Comparison of ENCODE assay signal across 9 cellular contexts in genomic region chr9:75200892-75201470, GRCh38.
A peak's percentile ranks its signal among the peaks of the same experiment; 100 is the strongest.
DNase-seq lines count a peak whose midpoint lies in the region; ATAC-seq and TF ChIP-seq lines count a peak whose summit lies in the region.
"Had no signal": no experiment of that assay in that cellular context is flagged by ENCODE, and none has a peak within 500 bp of the region (broad histone marks: within the 10 kb centered on the region; RNA-seq: fewer than 3 reads in every experiment).

No MANE protein-coding gene starts in this region.

- CTCF ChIA-PET in activated naive CD4-positive, alpha-beta T cell treated with anti-CD3 and anti-CD28 coated beads for 36 hours (lab: Charles Lee), result interaction anchor here (0.5 to 2.0 kb wide), 10 partner anchors 13 to 869 kb away, joined by 3 to 15 read pairs (median 4); no protein-coding TSS in a partner anchor

- no peaks in the 10 kb centered on the region for H3K9me3 ChIP-seq in upper lobe of right lung

- H3K4me1 Mint-ChIP-seq in activated naive CD8-positive, alpha-beta T cell treated with anti-CD3 and anti-CD28 coated beads for 36 hours, result peaks cover 6% of the 10 kb centered on the region
- H3K4me1 Mint-ChIP-seq in immature natural killer cell, result peaks cover 0 to 6% of the 10 kb centered on the region in 2 donors
- peaks cover 4% of the 10 kb centered on the region for H3K4me1 Mint-ChIP-seq in activated naive CD4-positive, alpha-beta T cell treated with anti-CD3 and anti-CD28 coated beads for 36 hours (ENCODE audit: low read depth)

- intact Hi-C loops in upper lobe of right lung (cut with DNase I), result no loop called here
- intact Hi-C loops in activated naive CD4-positive, alpha-beta T cell treated with anti-CD3 and anti-CD28 coated beads for 36 hours (cut with micrococcal nuclease), result loop anchor here (1.0 to 2.0 kb wide), 3 partner anchors 37 to 1102 kb away; no protein-coding TSS in a partner anchor

- no peaks in the 10 kb centered on the region for H3K4me1 ChIP-seq in upper lobe of right lung

- no peaks in the 10 kb centered on the region for H3K36me3 Mint-ChIP-seq in activated naive CD8-positive, alpha-beta T cell treated with anti-CD3 and anti-CD28 coated beads for 36 hours
- H3K36me3 Mint-ChIP-seq in immature natural killer cell, result no peaks in the 10 kb centered on the region
- H3K36me3 Mint-ChIP-seq in activated naive CD4-positive, alpha-beta T cell treated with anti-CD3 and anti-CD28 coated beads for 36 hours (ENCODE audit: low read depth), result no peaks in the 10 kb centered on the region

- TF ChIP-seq CTCF in AG09309 (IDR thresholded peaks at IDR 0.05; ENCODE audit: control insufficient read depth, insufficient read depth, low read depth, low read length, missing control alignments) (peak; percentile 47), GM13977 (IDR thresholded peaks at IDR 0.05; ENCODE audit: extremely low read depth, insufficient read depth, missing control alignments) (peak; percentile 54), upper lobe of right lung (IDR thresholded peaks at IDR 0.05) (peak; percentile 72)

- H3K4me3 Mint-ChIP-seq in activated naive CD8-positive, alpha-beta T cell treated with anti-CD3 and anti-CD28 coated beads for 36 hours, result no peak overlapping the region
- no peak overlapping the region for H3K4me3 Mint-ChIP-seq in immature natural killer cell
- no peak overlapping the region for H3K4me3 Mint-ChIP-seq in activated naive CD4-positive, alpha-beta T cell treated with anti-CD3 and anti-CD28 coated beads for 36 hours
- H3K4me3 Mint-ChIP-seq: stimulated activated naive CD8-positive, alpha-beta T cell treated with anti-CD3 and anti-CD28 coated beads, Interleukin-15, amount 100 ng/mL, for 72 hours had no signal

- DNase-seq in AG09309 (ENCODE audit: low read depth) (no peak), GM13977 (ENCODE audit: low spot score) (peak; percentile 44), NCI-H1694 (lab: John Stamatoyannopoulos, UW) (peak; percentile 27), immature natural killer cell (peak; percentile 25 to 40 (median 26)), upper lobe of right lung (no peak)
- DNase-seq in activated naive CD8-positive, alpha-beta T cell treated with anti-CD3 and anti-CD28 coated beads for 36 hours, result no peak
- DNase-seq in activated naive CD4-positive, alpha-beta T cell treated with anti-CD3 and anti-CD28 coated beads for 36 hours, result no peak

- H3K4me3 ChIP-seq in AG09309 (ENCODE audit: control insufficient read depth, low read depth, low read length), result no peak overlapping the region
- H3K4me3 ChIP-seq in upper lobe of right lung, result no peak overlapping the region

- no peaks in the 10 kb centered on the region for H3K27me3 ChIP-seq in upper lobe of right lung

- no peaks in the 10 kb centered on the region for H3K9me3 Mint-ChIP-seq in activated naive CD8-positive, alpha-beta T cell treated with anti-CD3 and anti-CD28 coated beads for 36 hours
- no peaks in the 10 kb centered on the region for H3K9me3 Mint-ChIP-seq in immature natural killer cell
- no peaks in the 10 kb centered on the region for H3K9me3 Mint-ChIP-seq in activated naive CD4-positive, alpha-beta T cell treated with anti-CD3 and anti-CD28 coated beads for 36 hours
- H3K9me3 Mint-ChIP-seq: stimulated activated naive CD8-positive, alpha-beta T cell treated with anti-CD3 and anti-CD28 coated beads, Interleukin-15, amount 100 ng/mL, for 72 hours had no signal

- in situ Hi-C loops in GM13977 (cut with MboI; ENCODE audit: low pct_unique_long_range_greater_than_20kb, low sequenced_read_pairs, unreplicated experiment), result no loop called here

- no peaks in the 10 kb centered on the region for H3K27me3 Mint-ChIP-seq in activated naive CD8-positive, alpha-beta T cell treated with anti-CD3 and anti-CD28 coated beads for 36 hours
- H3K27me3 Mint-ChIP-seq in immature natural killer cell (ENCODE audit: low read depth in 3 of 3), result no peaks in the 10 kb centered on the region
- no peaks in the 10 kb centered on the region for H3K27me3 Mint-ChIP-seq in activated naive CD4-positive, alpha-beta T cell treated with anti-CD3 and anti-CD28 coated beads for 36 hours (ENCODE audit: low read depth)
- H3K27me3 Mint-ChIP-seq: stimulated activated naive CD8-positive, alpha-beta T cell treated with anti-CD3 and anti-CD28 coated beads, Interleukin-15, amount 100 ng/mL, for 72 hours had no signal

- ATAC-seq in upper lobe of right lung, result peak; percentile 64
- ATAC-seq in HG03097 (IDR thresholded peaks at IDR 0.05; ENCODE audit: low FRiP score, unreplicated experiment), result no peak
- ATAC-seq: stimulated activated naive CD8-positive, alpha-beta T cell treated with anti-CD3 and anti-CD28 coated beads, Interleukin-15, amount 100 ng/mL, for 72 hours had no signal

- H3K27ac Mint-ChIP-seq in activated naive CD8-positive, alpha-beta T cell treated with anti-CD3 and anti-CD28 coated beads for 36 hours, result peak overlapping the region; percentile 13
- H3K27ac Mint-ChIP-seq in immature natural killer cell, result peak overlapping the region in 2 of 6 donors; percentile 0
- H3K27ac Mint-ChIP-seq in activated naive CD4-positive, alpha-beta T cell treated with anti-CD3 and anti-CD28 coated beads for 36 hours, result no peak overlapping the region

- H3K36me3 ChIP-seq in upper lobe of right lung, result no peaks in the 10 kb centered on the region

- H3K27ac ChIP-seq in upper lobe of right lung, result no peak overlapping the region

Comparison
In these comparisons a context has a peak if more than half of its experiments do, and no peak if none do; other contexts are left out.
1. DNase-seq: peak in GM13977 (single experiment), NCI-H1694 (single experiment) and immature natural killer cell (3 of 3); none in AG09309 (single experiment), activated naive CD8-positive, alpha-beta T cell treated with anti-CD3 and anti-CD28 coated beads for 36 hours (single experiment), upper lobe of right lung (single experiment) and activated naive CD4-positive, alpha-beta T cell treated with anti-CD3 and anti-CD28 coated beads for 36 hours (single experiment).
2. Peak in every context shown above with its lines, with median percentiles within 50 percentile points of each other: CTCF ChIP-seq.